Comparison of ENCODE assay signal across 8 cellular contexts in genomic region chr14:103057372-103058208, GRCh38. TPM values are rescaled to one million over a fixed set of nuclear protein-coding genes. Genes with fewer than 3 reads are reported as not detected.
DNase-seq lines count a peak whose midpoint lies in the region; ATAC-seq and TF ChIP-seq lines count a peak whose summit lies in the region.

TSS of gene CDC42BPB (minus strand) at chr14:103057549. CDS start at chr14:103057173, 376 bp downstream.

- peak within 1 kb of the TSS; percentile 88 for H3K27ac ChIP-seq in epithelial cell of prostate

- H3K4me3 ChIP-seq in BJ (ENCODE audit: low read depth, low read length): peak within 1 kb of the TSS; percentile 99

- TF ChIP-seq CTCF in BJ (IDR thresholded peaks at IDR 0.05; ENCODE audit: insufficient read depth, low read depth, low read length): no peak

- DNase-seq in BJ (ENCODE audit: low read depth) (peak; percentile 54), NCI-H82 (lab: John Stamatoyannopoulos, UW) (peak; percentile 91), epithelial cell of prostate (ENCODE audit: low read depth, low spot score) (peak; percentile 55), midbrain (lab: John Stamatoyannopoulos, UW) (peak; percentile 89)
- peak; percentile 69 for DNase-seq in activated T-cell treated with anti-CD3 and anti-CD28 coated beads, Interleukin-2, amount 50 U/mL, for 1 hour
- DNase-seq in stimulated activated CD8-positive, alpha-beta memory T cell treated with anti-CD3 and anti-CD28 coated beads, Interleukin-2, amount 100 ng/mL, for 48 hours (ENCODE audit: low read depth in 2 of 2): peak; percentile 19 to 42

- POLR2A ChIA-PET in BJ (lab: Charles Lee): interaction anchor here (0.7 kb wide), 1 partner anchor 10 kb away, joined by 3 read pairs; no protein-coding TSS in a partner anchor

- CTCF ChIA-PET in BJ (lab: Yijun Ruan, JAX): interaction anchor here (1.0 kb wide), 1 partner anchor 10 kb away, joined by 3 read pairs; no protein-coding TSS in a partner anchor

- no peaks in the 10 kb centered on the region for H3K27me3 ChIP-seq in BJ (ENCODE audit: control insufficient read depth, insufficient read depth, low read length)

- ATAC-seq in GM19372 (IDR thresholded peaks at IDR 0.05; ENCODE audit: low read depth, unreplicated experiment) (peak; percentile 75), HG03469 (IDR thresholded peaks at IDR 0.05; ENCODE audit: unreplicated experiment) (peak; percentile 38)

- H3K36me3 ChIP-seq in BJ (ENCODE audit: control insufficient read depth, insufficient read depth, low read length): no peaks in the 10 kb centered on the region

RNA-seq across cellular contexts. Expression of gene CDC42BPB, which starts in this region (rescaled TPM):
- polyA plus RNA-seq in BJ (2011; rRNA removed): 41.4 and 66.5 TPM in 2 replicates
- 80.0 and 110 TPM in 2 replicates for polyA minus RNA-seq in BJ (2011; rRNA and poly(A)+ RNA removed)

Comparison
In these comparisons a context has a peak if more than half of its experiments do, and no peak if none do; other contexts are left out.
1. Peak in every context shown above with its lines: DNase-seq, ATAC-seq, H3K4me3 ChIP-seq and H3K27ac ChIP-seq.
2. DNase-seq: peak in every context shown above with its lines; median percentile 91 in NCI-H82; 89 in midbrain; 69 in activated T-cell treated with anti-CD3 and anti-CD28 coated beads, Interleukin-2, amount 50 U/mL, for 1 hour; 55 in epithelial cell of prostate; 54 in BJ; 30 in stimulated activated CD8-positive, alpha-beta memory T cell treated with anti-CD3 and anti-CD28 coated beads, Interleukin-2, amount 100 ng/mL, for 48 hours.